8 cellular contexts compared by ENCODE assay signal in the genomic region with DNA sequence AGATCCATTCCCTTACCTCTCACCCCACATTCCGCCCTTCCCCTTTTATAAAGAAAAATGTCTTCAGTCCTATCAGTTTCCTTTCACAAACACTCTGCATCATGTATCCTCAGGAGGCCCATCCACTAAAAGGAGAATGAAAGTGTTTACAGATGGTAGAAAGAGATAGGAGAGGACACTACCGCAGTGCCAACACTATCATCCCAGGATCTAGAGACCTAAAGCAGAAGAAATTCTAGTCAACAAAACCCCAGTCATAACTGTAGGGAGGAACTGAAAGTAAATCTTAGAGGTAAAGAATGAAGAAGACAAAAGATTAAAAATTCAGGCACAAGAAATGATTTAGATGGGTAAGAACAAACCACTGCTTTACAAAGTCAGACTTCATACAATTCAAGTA.
DNase-seq lines count a peak whose midpoint lies in the region; ATAC-seq and TF ChIP-seq lines count a peak whose summit lies in the region.

No MANE protein-coding gene starts in this region.

- no peak for TF ChIP-seq POLR2A in right lobe of liver (IDR thresholded peaks at IDR 0.05)

- H3K4me1 Mint-ChIP-seq in activated T-helper 2 cell treated with anti-CD3 and anti-CD28 coated beads, Interferon-gamma antibody, Interleukin-2, Interleukin-4, amounts not matched to agents 10 μg/mL and 5 μg/mL and 100 μg/mL, durations not matched to agents 14 hours and 24 hours and 36 hours (ENCODE audit: low read depth), result peaks cover 74% of the 10 kb centered on the region

- H3K27me3 ChIP-seq in right atrium auricular region, result no peaks in the 10 kb centered on the region
- no peaks in the 10 kb centered on the region for H3K27me3 ChIP-seq in right lobe of liver

- 45% methylated on average over 2 of the region's 2 CpGs for WGBS in right lobe of liver (ENCODE audit: insufficient coverage, low coverage, low lambda C conversion rate, missing lambda C conversion rate)

- peaks cover 24% of the 10 kb centered on the region for H3K36me3 Mint-ChIP-seq in activated T-helper 2 cell treated with anti-CD3 and anti-CD28 coated beads, Interferon-gamma antibody, Interleukin-2, Interleukin-4, amounts not matched to agents 10 μg/mL and 5 μg/mL and 100 μg/mL, durations not matched to agents 14 hours and 24 hours and 36 hours (ENCODE audit: low read depth)

- peak overlapping the region; percentile 3 for H3K27ac Mint-ChIP-seq in activated T-helper 2 cell treated with anti-CD3 and anti-CD28 coated beads, Interferon-gamma antibody, Interleukin-2, Interleukin-4, amounts not matched to agents 10 μg/mL and 5 μg/mL and 100 μg/mL, durations not matched to agents 14 hours and 24 hours and 36 hours

- H3K9me3 ChIP-seq in right atrium auricular region (no peaks in the 10 kb centered on the region), right lobe of liver (no peaks in the 10 kb centered on the region)

- no peaks in the 10 kb centered on the region for H3K36me3 ChIP-seq in right atrium auricular region
- H3K36me3 ChIP-seq in right lobe of liver, result no peaks in the 10 kb centered on the region

- no peaks in the 10 kb centered on the region for H3K27me3 Mint-ChIP-seq in activated T-helper 2 cell treated with anti-CD3 and anti-CD28 coated beads, Interferon-gamma antibody, Interleukin-2, Interleukin-4, amounts not matched to agents 10 μg/mL and 5 μg/mL and 100 μg/mL, durations not matched to agents 14 hours and 24 hours and 36 hours (ENCODE audit: low read depth)

- H3K4me3 ChIP-seq in right atrium auricular region, result no peak overlapping the region
- no peak overlapping the region for H3K4me3 ChIP-seq in right lobe of liver

- H3K4me1 ChIP-seq in right atrium auricular region (peaks cover 0 to 14% of the 10 kb centered on the region in 2 donors), right lobe of liver (no peaks in the 10 kb centered on the region)

- H3K4me3 Mint-ChIP-seq in activated T-helper 2 cell treated with anti-CD3 and anti-CD28 coated beads, Interferon-gamma antibody, Interleukin-2, Interleukin-4, amounts not matched to agents 10 μg/mL and 5 μg/mL and 100 μg/mL, durations not matched to agents 14 hours and 24 hours and 36 hours (ENCODE audit: low read depth), result no peak overlapping the region

- DNase-seq in CD1c-positive myeloid dendritic cell (ENCODE audit: extremely low spot score) (peak; percentile 4), right atrium auricular region (ENCODE audit: low spot score) (no peak), right lobe of liver (no peak), caudate nucleus (lab: John Stamatoyannopoulos, UW) (no peak), AG08395 (ENCODE audit: low spot score) (no peak)
- DNase-seq in activated T-helper 2 cell treated with anti-CD3 and anti-CD28 coated beads, Interferon-gamma antibody, Interleukin-2, Interleukin-4, amounts not matched to agents 10 μg/mL and 5 μg/mL and 100 μg/mL, durations not matched to agents 14 hours and 24 hours and 36 hours (ENCODE audit: low spot score), result peak; percentile 43

- no peaks in the 10 kb centered on the region for H3K9me3 Mint-ChIP-seq in activated T-helper 2 cell treated with anti-CD3 and anti-CD28 coated beads, Interferon-gamma antibody, Interleukin-2, Interleukin-4, amounts not matched to agents 10 μg/mL and 5 μg/mL and 100 μg/mL, durations not matched to agents 14 hours and 24 hours and 36 hours

- H3K27ac ChIP-seq in right atrium auricular region, result no peak overlapping the region
- no peak overlapping the region for H3K27ac ChIP-seq in right lobe of liver
- H3K27ac ChIP-seq in caudate nucleus (ENCODE audit: low read depth, low read length), result no peak overlapping the region

- ATAC-seq in GM19035 (IDR thresholded peaks at IDR 0.05; ENCODE audit: unreplicated experiment) (peak; percentile 71), HG03108 (IDR thresholded peaks at IDR 0.05; ENCODE audit: unreplicated experiment) (peak; percentile 78), right lobe of liver (no peak)

- intact Hi-C loops in activated T-helper 2 cell treated with anti-CD3 and anti-CD28 coated beads, Interferon-gamma antibody, Interleukin-2, Interleukin-4, amounts not matched to agents 10 μg/mL and 5 μg/mL and 100 μg/mL, durations not matched to agents 14 hours and 24 hours and 36 hours (cut with micrococcal nuclease), result loop anchor here (1.0 to 10.0 kb wide), 6 partner anchors 45 to 303 kb away; partner anchors contain the start of gene MLLT3
- intact Hi-C loops in right lobe of liver (cut with DNase I), result no loop called here

- TF ChIP-seq CTCF in right atrium auricular region (IDR thresholded peaks at IDR 0.05) (no peak), right lobe of liver (IDR thresholded peaks at IDR 0.05) (no peak)

Comparison
In these comparisons a context has a peak if more than half of its experiments do, and no peak if none do; other contexts are left out.
1. DNase-seq: peak in CD1c-positive myeloid dendritic cell (single experiment) and activated T-helper 2 cell treated with anti-CD3 and anti-CD28 coated beads, Interferon-gamma antibody, Interleukin-2, Interleukin-4, amounts not matched to agents 10 μg/mL and 5 μg/mL and 100 μg/mL, durations not matched to agents 14 hours and 24 hours and 36 hours (single experiment); none in right atrium auricular region (single experiment), right lobe of liver (0 of 3), caudate nucleus (0 of 61) and AG08395 (single experiment).
2. ATAC-seq: peak in GM19035 (single experiment) and HG03108 (single experiment); none in right lobe of liver (0 of 4).